In the genomic region with DNA sequence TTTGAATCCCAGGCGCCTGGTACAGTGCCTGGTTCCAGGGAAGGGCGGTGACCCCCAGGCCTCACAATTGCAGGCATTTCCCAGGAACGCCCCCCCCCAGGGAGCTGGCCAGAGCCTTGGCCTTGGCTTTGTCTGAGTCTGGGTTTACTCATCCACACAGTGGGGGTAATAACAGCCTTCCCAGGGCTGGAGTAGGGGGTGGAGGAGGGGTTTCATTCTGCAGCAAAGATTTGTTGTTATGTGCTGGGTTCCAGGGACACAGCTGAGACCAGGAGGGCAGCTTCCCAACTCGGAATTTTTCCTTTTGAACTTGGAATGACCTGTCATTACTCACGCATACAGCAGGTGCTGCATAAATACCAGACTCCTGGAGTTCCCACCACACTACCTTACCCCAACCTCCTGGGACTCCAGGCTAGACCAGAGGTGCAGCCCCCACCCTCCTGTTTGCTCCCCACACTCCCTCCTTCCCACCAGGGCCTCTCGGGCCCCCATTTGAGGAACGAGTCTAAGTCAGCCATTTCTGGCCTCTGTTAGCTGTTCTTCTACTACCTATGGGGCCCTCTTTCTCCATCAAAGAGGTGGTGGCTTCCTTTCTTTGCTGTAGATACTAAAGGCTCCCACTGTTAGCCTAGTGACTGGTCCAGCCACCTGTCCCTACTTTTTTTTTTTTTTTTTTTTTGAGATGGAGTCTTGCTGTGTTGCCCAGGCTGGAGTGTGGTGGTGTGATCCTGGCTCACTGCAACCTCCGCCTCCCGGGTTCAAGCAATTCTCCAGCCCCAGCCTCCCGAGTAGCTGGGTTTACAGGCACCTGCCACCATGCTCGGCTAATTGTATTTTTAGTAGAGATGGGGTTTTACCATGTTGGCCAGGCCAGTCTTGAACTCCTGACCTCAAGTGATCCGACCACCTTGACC, we compare ENCODE assay signal across 1 cellular context.
A peak's percentile ranks its signal among the peaks of the same experiment; 100 is the strongest.
TF ChIP-seq lines count a peak whose summit lies in the region.

No MANE protein-coding gene starts in this region.

TF ChIP-seq in HepG2, 621 proteins besides CTCF, POLR2A, EP300 and RAD21:
- TF ChIP-seq ZMYM3 (CRISPR knock-in tag; IDR thresholded peaks at IDR 0.05): peak; percentile 4; the same call in 1 of the 2 replicates
- TF ChIP-seq ZKSCAN8 (CRISPR knock-in tag; IDR thresholded peaks at IDR 0.05; ENCODE audit: borderline replicate concordance): peak; percentile 91
- peak; percentile 58; the same call in 1 of the 2 replicates for TF ChIP-seq ZNF121 (CRISPR knock-in tag; IDR thresholded peaks at IDR 0.05)
- no peak for TF ChIP-seq SKI (IDR thresholded peaks at IDR 0.05; ENCODE audit: partially characterized antibody)
- TF ChIP-seq ZNF30 (CRISPR knock-in tag; IDR thresholded peaks at IDR 0.05): no peak
- TF ChIP-seq ZFYVE20 (CRISPR knock-in tag; IDR thresholded peaks at IDR 0.05; ENCODE audit: borderline replicate concordance, low read depth): no peak
TF ChIP-seq in HepG2: peak in this region for 3.
